In the genomic region with DNA sequence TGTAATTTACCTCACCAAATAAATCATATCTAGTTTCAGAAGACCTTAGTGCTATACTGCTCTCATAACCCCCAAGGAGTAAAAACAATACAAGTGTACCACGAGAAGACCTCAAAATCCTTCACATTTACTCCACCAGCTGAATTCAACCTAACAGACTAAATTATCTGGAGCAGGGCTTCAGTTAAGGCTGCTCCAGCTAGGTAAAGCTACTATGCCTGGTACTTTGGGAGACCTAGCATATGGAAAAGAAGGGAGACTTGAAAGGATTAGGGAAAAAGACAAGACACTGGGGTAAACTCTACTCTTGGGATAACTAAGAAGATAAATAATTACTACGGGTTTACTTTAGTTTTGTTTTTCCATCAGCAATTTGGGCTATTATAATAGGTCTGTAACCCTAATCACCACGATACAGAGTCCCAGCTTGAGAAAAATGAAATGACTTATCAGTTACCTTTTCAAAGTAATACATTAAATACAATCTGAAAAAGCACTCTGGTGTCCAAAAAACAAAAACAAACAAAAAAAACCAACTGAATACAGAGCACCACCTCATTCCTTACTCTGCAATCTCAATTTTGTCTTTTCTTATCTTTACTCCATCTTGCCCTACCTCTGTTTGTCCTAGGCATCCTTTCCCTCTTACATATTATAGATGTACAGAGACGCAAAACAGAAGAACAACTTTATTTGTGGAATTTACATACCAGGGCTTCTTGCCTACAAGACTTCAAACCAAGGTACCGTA, we compare ENCODE assay signal across 9 cellular contexts. TPM values are rescaled to one million over a fixed set of nuclear protein-coding genes. Genes with fewer than 3 reads are reported as not detected.
DNase-seq lines count a peak whose midpoint lies in the region; ATAC-seq and TF ChIP-seq lines count a peak whose summit lies in the region.
"Had no signal": no experiment of that assay in that cellular context is flagged by ENCODE, and none has a peak within 500 bp of the region (broad histone marks: within the 10 kb centered on the region; RNA-seq: fewer than 3 reads in every experiment).

No MANE protein-coding gene starts in this region.

- H3K27me3 Mint-ChIP-seq in T-helper 1 cell treated with Interleukin-12 subunit alpha and Interleukin-12 subunit beta and Interleukin-4 antibody, amounts not matched to agents 30 μg/mL and 1 μg/mL, for 36 hours (ENCODE audit: low read depth) = peaks cover 33% of the 10 kb centered on the region
- no peaks in the 10 kb centered on the region for H3K27me3 Mint-ChIP-seq in HFFc6 (ENCODE audit: insufficient read depth)
- no peaks in the 10 kb centered on the region for H3K27me3 Mint-ChIP-seq in activated naive CD8-positive, alpha-beta T cell

- ATAC-seq in right lobe of liver = no peak
- ATAC-seq: left cardiac atrium had no signal

- TF ChIP-seq EP300 in neural cell (conservative IDR thresholded peaks at IDR 0.05; ENCODE audit: poor library complexity, severe bottlenecking) = no peak

- H3K27me3 ChIP-seq in neural cell (ENCODE audit: insufficient read depth, low read depth, low read length) (peaks cover 16% of the 10 kb centered on the region), right lobe of liver (no peaks in the 10 kb centered on the region)

- TF ChIP-seq CTCF in HFFc6 (IDR thresholded peaks at IDR 0.05) (no peak), neural cell (IDR thresholded peaks at IDR 0.05; ENCODE audit: poor library complexity, severe bottlenecking) (no peak), right lobe of liver (IDR thresholded peaks at IDR 0.05) (no peak)

- peaks cover 0 to 6% (median 0%) of the 10 kb centered on the region in 4 donors for H3K4me1 ChIP-seq in right lobe of liver

- WGBS in right lobe of liver (ENCODE audit: insufficient coverage, low coverage, low lambda C conversion rate, missing lambda C conversion rate) = 86% methylated on average over 5 of the region's 5 CpGs

- H3K9me3 Mint-ChIP-seq in T-helper 1 cell treated with Interleukin-12 subunit alpha and Interleukin-12 subunit beta and Interleukin-4 antibody, amounts not matched to agents 30 μg/mL and 1 μg/mL, for 36 hours = no peaks in the 10 kb centered on the region
- no peaks in the 10 kb centered on the region for H3K9me3 Mint-ChIP-seq in HFFc6
- H3K9me3 Mint-ChIP-seq in activated naive CD8-positive, alpha-beta T cell (ENCODE audit: low read depth) = no peaks in the 10 kb centered on the region

- no peak for TF ChIP-seq POLR2A in erythroblast (IDR thresholded peaks at IDR 0.05; ENCODE audit: low read length)
- no peak for TF ChIP-seq POLR2A in right lobe of liver (IDR thresholded peaks at IDR 0.05)

- DNase-seq in T-helper 1 cell = no peak
- no peak for DNase-seq in HFFc6
- DNase-seq in erythroblast (lab: John Stamatoyannopoulos, UW) = no peak
- DNase-seq in HK-2 (ENCODE audit: unreplicated experiment) = no peak
- DNase-seq in right lobe of liver = no peak
- DNase-seq: left cardiac atrium had no signal

- peaks cover 57% of the 10 kb centered on the region for H3K79me2 ChIP-seq in neural cell (replicated peaks; ENCODE audit: insufficient read depth, low read length)

- no peak overlapping the region for H2AFZ ChIP-seq in neural cell (ENCODE audit: low read depth, low read length)

- H4K20me1 ChIP-seq in neural cell (ENCODE audit: insufficient read depth) = no peaks in the 10 kb centered on the region

- no peak overlapping the region for H3K27ac Mint-ChIP-seq in T-helper 1 cell treated with Interleukin-12 subunit alpha and Interleukin-12 subunit beta and Interleukin-4 antibody, amounts not matched to agents 30 μg/mL and 1 μg/mL, for 36 hours
- H3K27ac Mint-ChIP-seq in HFFc6 = peak overlapping the region; percentile 10; the same call in 1 of the 2 replicates
- peak overlapping the region; percentile 42 for H3K27ac Mint-ChIP-seq in activated naive CD8-positive, alpha-beta T cell

- H3K9me2 ChIP-seq in neural cell (ENCODE audit: insufficient read depth, low read length) = no peaks in the 10 kb centered on the region

- no peak for TF ChIP-seq RAD21 in neural cell (conservative IDR thresholded peaks at IDR 0.05)

- H3K27ac ChIP-seq in neural cell (ENCODE audit: low read length) (peak overlapping the region; percentile 23), right lobe of liver (no peak overlapping the region)

- H3K36me3 Mint-ChIP-seq in T-helper 1 cell treated with Interleukin-12 subunit alpha and Interleukin-12 subunit beta and Interleukin-4 antibody, amounts not matched to agents 30 μg/mL and 1 μg/mL, for 36 hours (ENCODE audit: low read depth) = no peaks in the 10 kb centered on the region
- H3K36me3 Mint-ChIP-seq in HFFc6 (ENCODE audit: low read depth) = peaks cover 7% of the 10 kb centered on the region
- H3K36me3 Mint-ChIP-seq in activated naive CD8-positive, alpha-beta T cell = peaks cover 4% of the 10 kb centered on the region

- H3K4me2 ChIP-seq in neural cell (ENCODE audit: low read length) = peak overlapping the region; percentile 81

- H3K4me1 Mint-ChIP-seq in T-helper 1 cell treated with Interleukin-12 subunit alpha and Interleukin-12 subunit beta and Interleukin-4 antibody, amounts not matched to agents 30 μg/mL and 1 μg/mL, for 36 hours (ENCODE audit: low read depth) = peaks cover 16% of the 10 kb centered on the region
- H3K4me1 Mint-ChIP-seq in HFFc6 (ENCODE audit: low read depth) = peaks cover 60% of the 10 kb centered on the region
- peaks cover 23% of the 10 kb centered on the region for H3K4me1 Mint-ChIP-seq in activated naive CD8-positive, alpha-beta T cell (ENCODE audit: low read depth)

- H3K4me3 Mint-ChIP-seq in T-helper 1 cell treated with Interleukin-12 subunit alpha and Interleukin-12 subunit beta and Interleukin-4 antibody, amounts not matched to agents 30 μg/mL and 1 μg/mL, for 36 hours = peak overlapping the region; percentile 3
- peak overlapping the region; percentile 88 for H3K4me3 Mint-ChIP-seq in HFFc6
- peak overlapping the region; percentile 92 for H3K4me3 Mint-ChIP-seq in activated naive CD8-positive, alpha-beta T cell

- H3K9ac ChIP-seq in neural cell (ENCODE audit: low read length) = peak overlapping the region; percentile 75

- no peaks in the 10 kb centered on the region for H3K9me3 ChIP-seq in neural cell (ENCODE audit: low read length)
- H3K9me3 ChIP-seq in right lobe of liver = no peaks in the 10 kb centered on the region

- no peaks in the 10 kb centered on the region for H3F3A ChIP-seq in neural cell (ENCODE audit: insufficient read depth, low read length, poor library complexity, severe bottlenecking)

- H3K4me3 ChIP-seq in neural cell (ENCODE audit: low read length) = peak overlapping the region; percentile 87
- H3K4me3 ChIP-seq in right lobe of liver = no peak overlapping the region

- intact Hi-C loops in right lobe of liver (cut with DNase I) = no loop called here

- no peaks in the 10 kb centered on the region for H3K36me3 ChIP-seq in neural cell (ENCODE audit: insufficient read depth, low read length)
- H3K36me3 ChIP-seq in right lobe of liver = no peaks in the 10 kb centered on the region

TF ChIP-seq in neural cell, 6 proteins besides CTCF, POLR2A, EP300 and RAD21:
- TF ChIP-seq TAF1 (IDR thresholded peaks at IDR 0.05; ENCODE audit: low read depth) (no peak), EZH2 (IDR thresholded peaks at IDR 0.05; ENCODE audit: borderline replicate concordance, insufficient read depth, low read length, poor library complexity, severe bottlenecking) (no peak), MXI1 (conservative IDR thresholded peaks at IDR 0.05; ENCODE audit: poor library complexity, severe bottlenecking) (no peak), SMC3 (conservative IDR thresholded peaks at IDR 0.05; ENCODE audit: poor library complexity) (no peak), POLR2AphosphoS5 (IDR thresholded peaks at IDR 0.05) (no peak)
- TF ChIP-seq, protein P1, sequence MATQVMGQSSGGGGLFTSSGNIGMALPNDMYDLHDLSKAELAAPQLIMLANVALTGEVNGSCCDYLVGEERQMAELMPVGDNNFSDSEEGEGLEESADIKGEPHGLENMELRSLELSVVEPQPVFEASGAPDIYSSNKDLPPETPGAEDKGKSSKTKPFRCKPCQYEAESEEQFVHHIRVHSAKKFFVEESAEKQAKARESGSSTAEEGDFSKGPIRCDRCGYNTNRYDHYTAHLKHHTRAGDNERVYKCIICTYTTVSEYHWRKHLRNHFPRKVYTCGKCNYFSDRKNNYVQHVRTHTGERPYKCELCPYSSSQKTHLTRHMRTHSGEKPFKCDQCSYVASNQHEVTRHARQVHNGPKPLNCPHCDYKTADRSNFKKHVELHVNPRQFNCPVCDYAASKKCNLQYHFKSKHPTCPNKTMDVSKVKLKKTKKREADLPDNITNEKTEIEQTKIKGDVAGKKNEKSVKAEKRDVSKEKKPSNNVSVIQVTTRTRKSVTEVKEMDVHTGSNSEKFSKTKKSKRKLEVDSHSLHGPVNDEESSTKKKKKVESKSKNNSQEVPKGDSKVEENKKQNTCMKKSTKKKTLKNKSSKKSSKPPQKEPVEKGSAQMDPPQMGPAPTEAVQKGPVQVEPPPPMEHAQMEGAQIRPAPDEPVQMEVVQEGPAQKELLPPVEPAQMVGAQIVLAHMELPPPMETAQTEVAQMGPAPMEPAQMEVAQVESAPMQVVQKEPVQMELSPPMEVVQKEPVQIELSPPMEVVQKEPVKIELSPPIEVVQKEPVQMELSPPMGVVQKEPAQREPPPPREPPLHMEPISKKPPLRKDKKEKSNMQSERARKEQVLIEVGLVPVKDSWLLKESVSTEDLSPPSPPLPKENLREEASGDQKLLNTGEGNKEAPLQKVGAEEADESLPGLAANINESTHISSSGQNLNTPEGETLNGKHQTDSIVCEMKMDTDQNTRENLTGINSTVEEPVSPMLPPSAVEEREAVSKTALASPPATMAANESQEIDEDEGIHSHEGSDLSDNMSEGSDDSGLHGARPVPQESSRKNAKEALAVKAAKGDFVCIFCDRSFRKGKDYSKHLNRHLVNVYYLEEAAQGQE (IDR thresholded peaks at IDR 0.05; ENCODE audit: borderline replicate concordance) = no peak

RNA-seq across cellular contexts. Expression of a gene that starts 2.1 kb away (rescaled TPM):
- total RNA-seq in HFFc6 (2021; fragmentation: NEBNext Ultra II Directional; extraction: Animal tissue kit (Norgen Biotek cat#: 25700)) = 10 to 100 TPM in 5 of 6 experiments, 1 to 10 TPM in 1; 8.7 to 15.7 (median 14.7) TPM
- 23.6 and 27.5 TPM in 2 replicates for polyA plus RNA-seq in neural cell
- polyA minus RNA-seq in neural cell = 61.8 and 64.5 TPM in 2 replicates
- 1 to 10 TPM in 1 of 6 experiments, under 1 TPM in 5; 0.07 to 1.7 (median 0.24) TPM for total RNA-seq in right lobe of liver

RNA-seq across cellular contexts. Expression of a gene that starts 33.8 kb away (rescaled TPM):
- 10 to 100 TPM; 51.3 to 70.0 (median 58.5) TPM for total RNA-seq in HFFc6 (2021; fragmentation: NEBNext Ultra II Directional; extraction: Animal tissue kit (Norgen Biotek cat#: 25700))
- 27.9 and 28.1 TPM in 2 replicates for polyA plus RNA-seq in neural cell
- polyA minus RNA-seq in neural cell = 17.5 and 30.7 TPM in 2 replicates
- total RNA-seq in right lobe of liver = 10 to 100 TPM in 4 of 6 experiments, 1 to 10 TPM in 2; 6.9 to 25.0 (median 11.1) TPM

Comparison
In these comparisons a context has a peak if more than half of its experiments do, and no peak if none do; other contexts are left out.
1. H3K4me3 Mint-ChIP-seq: peak in every context shown above with its lines; median percentile 92 in activated naive CD8-positive, alpha-beta T cell; 88 in HFFc6; 3 in T-helper 1 cell treated with Interleukin-12 subunit alpha and Interleukin-12 subunit beta and Interleukin-4 antibody, amounts not matched to agents 30 μg/mL and 1 μg/mL, for 36 hours.